9 cellular contexts compared by ENCODE assay signal in the genomic region with DNA sequence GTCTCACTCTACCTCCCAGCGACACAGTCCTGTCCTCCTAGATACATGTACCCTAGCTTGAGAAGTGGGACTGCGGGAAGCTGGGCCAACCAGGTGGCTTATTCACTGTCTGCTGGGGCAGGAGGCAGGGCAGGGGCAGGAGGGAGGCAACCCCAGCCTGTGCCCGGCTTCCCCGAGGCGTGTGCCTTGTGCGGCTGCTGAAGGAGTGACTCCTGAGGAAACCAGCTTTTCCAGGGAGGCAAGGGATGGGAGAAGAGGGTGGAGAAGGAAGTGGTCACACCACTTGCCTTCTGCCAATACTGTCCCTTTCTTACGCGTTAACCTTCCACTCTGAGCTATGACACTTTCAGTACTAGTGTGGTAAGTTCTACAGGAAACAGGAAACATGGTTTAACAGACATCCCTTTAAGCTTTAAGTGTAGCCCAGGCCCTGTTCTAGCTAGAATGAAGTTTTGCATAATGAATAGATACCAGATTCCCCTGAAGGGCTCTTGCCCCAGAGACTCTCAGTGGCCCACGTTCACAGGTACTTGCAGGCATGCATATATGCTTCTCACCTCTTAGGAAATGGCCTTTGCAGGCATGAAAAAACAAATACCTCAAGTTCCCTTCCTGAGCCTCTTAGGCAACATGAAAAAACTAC. TPM values are rescaled to one million over a fixed set of nuclear protein-coding genes. Genes with fewer than 3 reads are reported as not detected.
DNase-seq lines count a peak whose midpoint lies in the region; ATAC-seq and TF ChIP-seq lines count a peak whose summit lies in the region.
"Had no signal": no experiment of that assay in that cellular context is flagged by ENCODE, and none has a peak within 500 bp of the region (broad histone marks: within the 10 kb centered on the region; RNA-seq: fewer than 3 reads in every experiment).

No MANE protein-coding gene starts in this region.

- intact Hi-C loops in activated CD4-positive, alpha-beta T cell treated with anti-CD3 and anti-CD28 coated beads for 36 hours (cut with DNase I, micrococcal nuclease) = loop anchor here (1.0 to 5.0 kb wide), 4 partner anchors 40 to 356 kb away; a partner anchor contains a TSS
- intact Hi-C loops in Panc1 (cut with micrococcal nuclease; ENCODE audit: unreplicated experiment) = no loop called here
- intact Hi-C loops in upper lobe of right lung (cut with DNase I) = no loop called here
- intact Hi-C loops in ascending aorta (cut with DNase I) = no loop called here

- H3K9me3 ChIP-seq in Panc1 (ENCODE audit: control insufficient read depth, insufficient read depth, low read depth, low read length) (no peaks in the 10 kb centered on the region), mononuclear cell (ENCODE audit: low read depth, low read length) (no peaks in the 10 kb centered on the region), upper lobe of right lung (no peaks in the 10 kb centered on the region), ascending aorta (no peaks in the 10 kb centered on the region)
- H3K9me3 ChIP-seq: thoracic aorta had no signal

- TF ChIP-seq CTCF in Panc1 (IDR thresholded peaks at IDR 0.05) = no peak
- no peak for TF ChIP-seq CTCF in upper lobe of right lung (IDR thresholded peaks at IDR 0.05)
- TF ChIP-seq CTCF in ascending aorta (IDR thresholded peaks at IDR 0.05) = no peak

- DNase-seq in activated CD4-positive, alpha-beta T cell treated with anti-CD3 and anti-CD28 coated beads for 36 hours = peak; percentile 71
- no peak for DNase-seq in activated CD4-positive, alpha-beta T cell treated with anti-CD3 and anti-CD28 coated beads for 1 hour
- no peak for DNase-seq in Panc1 (ENCODE audit: low read depth, low spot score)
- DNase-seq in upper lobe of right lung = peak; percentile 70
- DNase-seq in ascending aorta (ENCODE audit: low spot score in 2 of 2) = no peak

- H3K27me3 ChIP-seq in Panc1 (ENCODE audit: control insufficient read depth, insufficient read depth, low read length) = no peaks in the 10 kb centered on the region
- no peaks in the 10 kb centered on the region for H3K27me3 ChIP-seq in mononuclear cell (ENCODE audit: insufficient read depth, low read length)
- no peaks in the 10 kb centered on the region for H3K27me3 ChIP-seq in upper lobe of right lung
- no peaks in the 10 kb centered on the region for H3K27me3 ChIP-seq in ascending aorta

- H3K4me3 Mint-ChIP-seq in activated CD4-positive, alpha-beta T cell treated with anti-CD3 and anti-CD28 coated beads for 36 hours = peak overlapping the region; percentile 60
- H3K4me3 Mint-ChIP-seq in activated naive CD8-positive, alpha-beta T cell = peak overlapping the region; percentile 63

- peak; percentile 98 for ATAC-seq in activated CD4-positive, alpha-beta T cell treated with anti-CD3 and anti-CD28 coated beads for 36 hours
- ATAC-seq in HG03066 (IDR thresholded peaks at IDR 0.05; ENCODE audit: low read depth, unreplicated experiment) (peak; percentile 92), Panc1 (no peak), upper lobe of right lung (peak; percentile 85)

- no peaks in the 10 kb centered on the region for H3K9me3 Mint-ChIP-seq in activated CD4-positive, alpha-beta T cell treated with anti-CD3 and anti-CD28 coated beads for 36 hours (ENCODE audit: low read depth)
- H3K9me3 Mint-ChIP-seq in activated naive CD8-positive, alpha-beta T cell (ENCODE audit: low read depth) = no peaks in the 10 kb centered on the region

- H3K36me3 Mint-ChIP-seq in activated CD4-positive, alpha-beta T cell treated with anti-CD3 and anti-CD28 coated beads for 36 hours (ENCODE audit: low read depth) = no peaks in the 10 kb centered on the region
- no peaks in the 10 kb centered on the region for H3K36me3 Mint-ChIP-seq in activated naive CD8-positive, alpha-beta T cell

- CTCF ChIA-PET in activated CD4-positive, alpha-beta T cell treated with anti-CD3 and anti-CD28 coated beads for 36 hours (lab: Charles Lee) = interaction anchor here (0.6 to 4.2 kb wide), 12 partner anchors 9 to 311 kb away, joined by 3 to 20 read pairs (median 6); a partner anchor contains a TSS
- CTCF ChIA-PET in Panc1 (lab: Charles Lee) = no interaction called here

- H3K4me1 ChIP-seq in Panc1 (ENCODE audit: control insufficient read depth, insufficient read depth, low read length) (peaks cover 18% of the 10 kb centered on the region), mononuclear cell (ENCODE audit: insufficient read depth, low read length) (peaks cover 70% of the 10 kb centered on the region), upper lobe of right lung (peaks cover 42% of the 10 kb centered on the region), ascending aorta (no peaks in the 10 kb centered on the region)

- POLR2A ChIA-PET in activated CD4-positive, alpha-beta T cell treated with anti-CD3 and anti-CD28 coated beads for 36 hours (lab: Charles Lee) = interaction anchor here (0.7 to 1.6 kb wide), 5 partner anchors 9 to 41 kb away, joined by 3 to 6 read pairs (median 4); a partner anchor contains a TSS
- POLR2A ChIA-PET in Panc1 (lab: Charles Lee) = no interaction called here

- H3K4me3 ChIP-seq in Panc1 (ENCODE audit: low read depth in 2 of 2, low read length in 2 of 2) (no peak overlapping the region), mononuclear cell (ENCODE audit: low read length) (peak overlapping the region; percentile 19), upper lobe of right lung (no peak overlapping the region), ascending aorta (no peak overlapping the region)
- H3K4me3 ChIP-seq: thoracic aorta had no signal

- BruUV-seq in Panc1 (replicated peaks; lab: Mats Ljungman, UMichigan) = no TSS peak

- no peaks in the 10 kb centered on the region for H3K27me3 Mint-ChIP-seq in activated CD4-positive, alpha-beta T cell treated with anti-CD3 and anti-CD28 coated beads for 36 hours
- no peaks in the 10 kb centered on the region for H3K27me3 Mint-ChIP-seq in activated naive CD8-positive, alpha-beta T cell

- no peaks in the 10 kb centered on the region for H3K36me3 ChIP-seq in Panc1 (ENCODE audit: control insufficient read depth, insufficient read depth, low read length)
- no peaks in the 10 kb centered on the region for H3K36me3 ChIP-seq in upper lobe of right lung
- no peaks in the 10 kb centered on the region for H3K36me3 ChIP-seq in ascending aorta
- H3K36me3 ChIP-seq: thoracic aorta had no signal

- in situ Hi-C loops in Panc1 (cut with HindIII; ENCODE audit: low pct_unique_long_range_greater_than_20kb, low sequenced_read_pairs) = loop anchor here (25.0 kb wide), 1 partner anchor 91 kb away; no protein-coding TSS in a partner anchor

- H3K27ac Mint-ChIP-seq in activated CD4-positive, alpha-beta T cell treated with anti-CD3 and anti-CD28 coated beads for 36 hours = peak overlapping the region; percentile 95
- peak overlapping the region; percentile 92 for H3K27ac Mint-ChIP-seq in activated naive CD8-positive, alpha-beta T cell

- peaks cover 35% of the 10 kb centered on the region for H3K4me1 Mint-ChIP-seq in activated CD4-positive, alpha-beta T cell treated with anti-CD3 and anti-CD28 coated beads for 36 hours
- H3K4me1 Mint-ChIP-seq in activated naive CD8-positive, alpha-beta T cell (ENCODE audit: low read depth) = peaks cover 55% of the 10 kb centered on the region

- H3K27ac ChIP-seq in Panc1 (ENCODE audit: low read length) (peak overlapping the region; percentile 37; the same call in 1 of the 2 replicates), upper lobe of right lung (peak overlapping the region; percentile 78), ascending aorta (peak overlapping the region in 1 of 2 donors; percentile 26)
- H3K27ac ChIP-seq: thoracic aorta had no signal

RNA-seq across cellular contexts. Expression of a gene that starts 40.6 kb away (rescaled TPM):
- total RNA-seq in activated CD4-positive, alpha-beta T cell treated with anti-CD3 and anti-CD28 coated beads for 36 hours = 10 to 100 TPM; 23.7 to 28.8 TPM
- 98.3 TPM for total RNA-seq in Panc1 (2021; ENCODE audit: unreplicated experiment)
- 59.7 TPM for polyA plus RNA-seq in Panc1 (2012; ENCODE audit: insufficient read length)
- 40.6 TPM for total RNA-seq in mononuclear cell
- 92.4 TPM for total RNA-seq in upper lobe of right lung
- 17.5 TPM for total RNA-seq in ascending aorta

Comparison
In these comparisons a context has a peak if more than half of its experiments do, and no peak if none do; other contexts are left out.
1. DNase-seq: peak in activated CD4-positive, alpha-beta T cell treated with anti-CD3 and anti-CD28 coated beads for 36 hours (single experiment) and upper lobe of right lung (single experiment); none in activated CD4-positive, alpha-beta T cell treated with anti-CD3 and anti-CD28 coated beads for 1 hour (single experiment), Panc1 (single experiment) and ascending aorta (0 of 2).
2. intact Hi-C loops: an anchor here in activated CD4-positive, alpha-beta T cell treated with anti-CD3 and anti-CD28 coated beads for 36 hours (1.0 to 5.0 kb wide); none called in Panc1, upper lobe of right lung and ascending aorta.